ENCODE assay signal across 1 cellular context in the genomic region with DNA sequence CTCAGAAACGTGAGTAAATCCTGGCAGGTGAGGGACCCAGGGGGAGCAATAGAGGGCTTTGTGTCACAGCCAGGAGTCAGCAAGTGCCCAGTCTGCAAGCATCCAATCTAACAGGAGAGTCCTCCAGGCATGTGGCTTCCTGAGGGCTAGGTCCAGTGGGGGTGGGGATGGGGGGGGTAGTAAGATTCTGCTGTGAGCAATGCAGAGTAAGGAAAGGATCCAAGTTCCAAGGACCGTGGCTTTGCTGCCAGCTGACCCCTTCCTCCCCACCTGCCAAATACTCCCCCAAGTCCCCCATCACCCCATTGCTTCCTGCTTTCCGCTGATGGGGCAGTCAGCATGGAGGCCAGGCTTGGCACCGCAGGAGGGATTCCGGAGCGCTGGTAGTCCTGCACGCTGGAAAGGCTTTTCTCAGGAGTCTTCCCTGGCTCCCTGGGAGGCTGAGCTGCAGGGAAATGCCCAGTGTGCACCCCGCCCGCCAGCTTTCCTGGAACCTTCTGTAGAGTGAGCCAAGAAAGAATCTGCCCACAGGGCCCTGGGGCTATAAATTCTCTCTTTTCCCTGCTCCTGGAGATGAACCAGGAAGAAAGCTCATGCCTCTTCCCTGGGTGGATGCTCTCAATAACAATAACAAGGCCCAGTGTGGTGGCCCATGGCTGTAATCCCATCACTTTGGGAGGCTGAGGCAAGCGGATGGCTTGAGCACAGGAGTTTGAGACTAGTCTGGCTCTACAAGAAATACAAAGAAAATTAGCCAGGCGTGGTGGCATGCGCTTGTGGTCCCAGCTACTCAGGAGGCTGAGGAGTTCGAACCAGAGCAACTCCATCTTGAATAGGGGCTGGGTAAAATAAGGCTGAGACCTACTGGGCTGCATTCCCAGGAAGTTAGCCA.
A peak's percentile ranks its signal among the peaks of the same experiment; 100 is the strongest.
TF ChIP-seq lines count a peak whose summit lies in the region.

No MANE protein-coding gene starts in this region.

TF ChIP-seq in K562, 482 proteins besides CTCF, POLR2A, EP300 and RAD21 (continued from another document and continues in another):
- TF ChIP-seq, protein P1, sequence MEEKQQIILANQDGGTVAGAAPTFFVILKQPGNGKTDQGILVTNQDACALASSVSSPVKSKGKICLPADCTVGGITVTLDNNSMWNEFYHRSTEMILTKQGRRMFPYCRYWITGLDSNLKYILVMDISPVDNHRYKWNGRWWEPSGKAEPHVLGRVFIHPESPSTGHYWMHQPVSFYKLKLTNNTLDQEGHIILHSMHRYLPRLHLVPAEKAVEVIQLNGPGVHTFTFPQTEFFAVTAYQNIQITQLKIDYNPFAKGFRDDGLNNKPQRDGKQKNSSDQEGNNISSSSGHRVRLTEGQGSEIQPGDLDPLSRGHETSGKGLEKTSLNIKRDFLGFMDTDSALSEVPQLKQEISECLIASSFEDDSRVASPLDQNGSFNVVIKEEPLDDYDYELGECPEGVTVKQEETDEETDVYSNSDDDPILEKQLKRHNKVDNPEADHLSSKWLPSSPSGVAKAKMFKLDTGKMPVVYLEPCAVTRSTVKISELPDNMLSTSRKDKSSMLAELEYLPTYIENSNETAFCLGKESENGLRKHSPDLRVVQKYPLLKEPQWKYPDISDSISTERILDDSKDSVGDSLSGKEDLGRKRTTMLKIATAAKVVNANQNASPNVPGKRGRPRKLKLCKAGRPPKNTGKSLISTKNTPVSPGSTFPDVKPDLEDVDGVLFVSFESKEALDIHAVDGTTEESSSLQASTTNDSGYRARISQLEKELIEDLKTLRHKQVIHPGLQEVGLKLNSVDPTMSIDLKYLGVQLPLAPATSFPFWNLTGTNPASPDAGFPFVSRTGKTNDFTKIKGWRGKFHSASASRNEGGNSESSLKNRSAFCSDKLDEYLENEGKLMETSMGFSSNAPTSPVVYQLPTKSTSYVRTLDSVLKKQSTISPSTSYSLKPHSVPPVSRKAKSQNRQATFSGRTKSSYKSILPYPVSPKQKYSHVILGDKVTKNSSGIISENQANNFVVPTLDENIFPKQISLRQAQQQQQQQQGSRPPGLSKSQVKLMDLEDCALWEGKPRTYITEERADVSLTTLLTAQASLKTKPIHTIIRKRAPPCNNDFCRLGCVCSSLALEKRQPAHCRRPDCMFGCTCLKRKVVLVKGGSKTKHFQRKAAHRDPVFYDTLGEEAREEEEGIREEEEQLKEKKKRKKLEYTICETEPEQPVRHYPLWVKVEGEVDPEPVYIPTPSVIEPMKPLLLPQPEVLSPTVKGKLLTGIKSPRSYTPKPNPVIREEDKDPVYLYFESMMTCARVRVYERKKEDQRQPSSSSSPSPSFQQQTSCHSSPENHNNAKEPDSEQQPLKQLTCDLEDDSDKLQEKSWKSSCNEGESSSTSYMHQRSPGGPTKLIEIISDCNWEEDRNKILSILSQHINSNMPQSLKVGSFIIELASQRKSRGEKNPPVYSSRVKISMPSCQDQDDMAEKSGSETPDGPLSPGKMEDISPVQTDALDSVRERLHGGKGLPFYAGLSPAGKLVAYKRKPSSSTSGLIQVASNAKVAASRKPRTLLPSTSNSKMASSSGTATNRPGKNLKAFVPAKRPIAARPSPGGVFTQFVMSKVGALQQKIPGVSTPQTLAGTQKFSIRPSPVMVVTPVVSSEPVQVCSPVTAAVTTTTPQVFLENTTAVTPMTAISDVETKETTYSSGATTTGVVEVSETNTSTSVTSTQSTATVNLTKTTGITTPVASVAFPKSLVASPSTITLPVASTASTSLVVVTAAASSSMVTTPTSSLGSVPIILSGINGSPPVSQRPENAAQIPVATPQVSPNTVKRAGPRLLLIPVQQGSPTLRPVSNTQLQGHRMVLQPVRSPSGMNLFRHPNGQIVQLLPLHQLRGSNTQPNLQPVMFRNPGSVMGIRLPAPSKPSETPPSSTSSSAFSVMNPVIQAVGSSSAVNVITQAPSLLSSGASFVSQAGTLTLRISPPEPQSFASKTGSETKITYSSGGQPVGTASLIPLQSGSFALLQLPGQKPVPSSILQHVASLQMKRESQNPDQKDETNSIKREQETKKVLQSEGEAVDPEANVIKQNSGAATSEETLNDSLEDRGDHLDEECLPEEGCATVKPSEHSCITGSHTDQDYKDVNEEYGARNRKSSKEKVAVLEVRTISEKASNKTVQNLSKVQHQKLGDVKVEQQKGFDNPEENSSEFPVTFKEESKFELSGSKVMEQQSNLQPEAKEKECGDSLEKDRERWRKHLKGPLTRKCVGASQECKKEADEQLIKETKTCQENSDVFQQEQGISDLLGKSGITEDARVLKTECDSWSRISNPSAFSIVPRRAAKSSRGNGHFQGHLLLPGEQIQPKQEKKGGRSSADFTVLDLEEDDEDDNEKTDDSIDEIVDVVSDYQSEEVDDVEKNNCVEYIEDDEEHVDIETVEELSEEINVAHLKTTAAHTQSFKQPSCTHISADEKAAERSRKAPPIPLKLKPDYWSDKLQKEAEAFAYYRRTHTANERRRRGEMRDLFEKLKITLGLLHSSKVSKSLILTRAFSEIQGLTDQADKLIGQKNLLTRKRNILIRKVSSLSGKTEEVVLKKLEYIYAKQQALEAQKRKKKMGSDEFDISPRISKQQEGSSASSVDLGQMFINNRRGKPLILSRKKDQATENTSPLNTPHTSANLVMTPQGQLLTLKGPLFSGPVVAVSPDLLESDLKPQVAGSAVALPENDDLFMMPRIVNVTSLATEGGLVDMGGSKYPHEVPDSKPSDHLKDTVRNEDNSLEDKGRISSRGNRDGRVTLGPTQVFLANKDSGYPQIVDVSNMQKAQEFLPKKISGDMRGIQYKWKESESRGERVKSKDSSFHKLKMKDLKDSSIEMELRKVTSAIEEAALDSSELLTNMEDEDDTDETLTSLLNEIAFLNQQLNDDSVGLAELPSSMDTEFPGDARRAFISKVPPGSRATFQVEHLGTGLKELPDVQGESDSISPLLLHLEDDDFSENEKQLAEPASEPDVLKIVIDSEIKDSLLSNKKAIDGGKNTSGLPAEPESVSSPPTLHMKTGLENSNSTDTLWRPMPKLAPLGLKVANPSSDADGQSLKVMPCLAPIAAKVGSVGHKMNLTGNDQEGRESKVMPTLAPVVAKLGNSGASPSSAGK (IDR thresholded peaks at IDR 0.05): no peak
- TF ChIP-seq ZNF24 (IDR thresholded peaks at IDR 0.05) (no peak), ZNF431 (CRISPR knock-in tag; IDR thresholded peaks at IDR 0.05) (no peak), TEAD1 (CRISPR knock-in tag; IDR thresholded peaks at IDR 0.05) (peak in 1 of 2 experiments; percentile 91; a peak in 2 of 4 replicates), POLR2G (IDR thresholded peaks at IDR 0.05; ENCODE audit: low read depth, low read length) (no peak), ZNF121 (CRISPR knock-in tag; conservative IDR thresholded peaks at IDR 0.05) (no peak), POLR2AphosphoS5 (IDR thresholded peaks at IDR 0.05; ENCODE audit: control insufficient read depth, insufficient read depth, low read depth, low read length) (no peak), ZNF232 (CRISPR knock-in tag; IDR thresholded peaks at IDR 0.05) (no peak), FUS (optimal IDR thresholded peaks at IDR 0.05; ENCODE audit: low read depth, low read length) (no peak), ZNF347 (CRISPR knock-in tag; IDR thresholded peaks at IDR 0.05; ENCODE audit: low read depth) (no peak), ZNF175 (CRISPR knock-in tag; IDR thresholded peaks at IDR 0.05; ENCODE audit: low read depth) (peak; percentile 91; the same call in 1 of the 2 replicates), RBM25 (IDR thresholded peaks at IDR 0.05; ENCODE audit: low read depth, low read length, severe bottlenecking) (no peak), HDAC2 (IDR thresholded peaks at IDR 0.05) (no peak), RFX1 (IDR thresholded peaks at IDR 0.05) (no peak), ATF7 (IDR thresholded peaks at IDR 0.05) (no peak), CCNT2 (IDR thresholded peaks at IDR 0.05; ENCODE audit: borderline replicate concordance, extremely low read depth, insufficient read length, low read depth, low read length) (no peak), HOXB6 (CRISPR knock-in tag; IDR thresholded peaks at IDR 0.05; ENCODE audit: borderline replicate concordance) (0 out of 2 replicates have a peak, but pooled peaks have one; percentile 31), SAP30 (IDR thresholded peaks at IDR 0.05; ENCODE audit: borderline replicate concordance, insufficient read depth, low read depth, low read length, poor library complexity, severe bottlenecking) (no peak), NFIC (IDR thresholded peaks at IDR 0.05) (no peak), CEBPB (tag; IDR thresholded peaks at IDR 0.05) (no peak), POLR2B (IDR thresholded peaks at IDR 0.05; ENCODE audit: low read depth, partially characterized antibody) (no peak), ZFX (CRISPR knock-in tag; IDR thresholded peaks at IDR 0.05) (no peak), ZNF184 (CRISPR knock-in tag; IDR thresholded peaks at IDR 0.05) (no peak), CC2D1A (IDR thresholded peaks at IDR 0.05) (no peak), CHD1 (IDR thresholded peaks at IDR 0.05; ENCODE audit: low read length) (no peak), PYGO2 (tag; IDR thresholded peaks at IDR 0.05) (peak; percentile 89), MIER1 (IDR thresholded peaks at IDR 0.05; ENCODE audit: low read depth) (no peak)
- TF ChIP-seq, protein P2, sequence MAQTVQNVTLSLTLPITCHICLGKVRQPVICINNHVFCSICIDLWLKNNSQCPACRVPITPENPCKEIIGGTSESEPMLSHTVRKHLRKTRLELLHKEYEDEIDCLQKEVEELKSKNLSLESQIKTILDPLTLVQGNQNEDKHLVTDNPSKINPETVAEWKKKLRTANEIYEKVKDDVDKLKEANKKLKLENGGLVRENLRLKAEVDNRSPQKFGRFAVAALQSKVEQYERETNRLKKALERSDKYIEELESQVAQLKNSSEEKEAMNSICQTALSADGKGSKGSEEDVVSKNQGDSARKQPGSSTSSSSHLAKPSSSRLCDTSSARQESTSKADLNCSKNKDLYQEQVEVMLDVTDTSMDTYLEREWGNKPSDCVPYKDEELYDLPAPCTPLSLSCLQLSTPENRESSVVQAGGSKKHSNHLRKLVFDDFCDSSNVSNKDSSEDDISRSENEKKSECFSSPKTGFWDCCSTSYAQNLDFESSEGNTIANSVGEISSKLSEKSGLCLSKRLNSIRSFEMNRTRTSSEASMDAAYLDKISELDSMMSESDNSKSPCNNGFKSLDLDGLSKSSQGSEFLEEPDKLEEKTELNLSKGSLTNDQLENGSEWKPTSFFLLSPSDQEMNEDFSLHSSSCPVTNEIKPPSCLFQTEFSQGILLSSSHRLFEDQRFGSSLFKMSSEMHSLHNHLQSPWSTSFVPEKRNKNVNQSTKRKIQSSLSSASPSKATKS (CRISPR knock-in tag; IDR thresholded peaks at IDR 0.05): no peak
- TF ChIP-seq, protein P3, sequence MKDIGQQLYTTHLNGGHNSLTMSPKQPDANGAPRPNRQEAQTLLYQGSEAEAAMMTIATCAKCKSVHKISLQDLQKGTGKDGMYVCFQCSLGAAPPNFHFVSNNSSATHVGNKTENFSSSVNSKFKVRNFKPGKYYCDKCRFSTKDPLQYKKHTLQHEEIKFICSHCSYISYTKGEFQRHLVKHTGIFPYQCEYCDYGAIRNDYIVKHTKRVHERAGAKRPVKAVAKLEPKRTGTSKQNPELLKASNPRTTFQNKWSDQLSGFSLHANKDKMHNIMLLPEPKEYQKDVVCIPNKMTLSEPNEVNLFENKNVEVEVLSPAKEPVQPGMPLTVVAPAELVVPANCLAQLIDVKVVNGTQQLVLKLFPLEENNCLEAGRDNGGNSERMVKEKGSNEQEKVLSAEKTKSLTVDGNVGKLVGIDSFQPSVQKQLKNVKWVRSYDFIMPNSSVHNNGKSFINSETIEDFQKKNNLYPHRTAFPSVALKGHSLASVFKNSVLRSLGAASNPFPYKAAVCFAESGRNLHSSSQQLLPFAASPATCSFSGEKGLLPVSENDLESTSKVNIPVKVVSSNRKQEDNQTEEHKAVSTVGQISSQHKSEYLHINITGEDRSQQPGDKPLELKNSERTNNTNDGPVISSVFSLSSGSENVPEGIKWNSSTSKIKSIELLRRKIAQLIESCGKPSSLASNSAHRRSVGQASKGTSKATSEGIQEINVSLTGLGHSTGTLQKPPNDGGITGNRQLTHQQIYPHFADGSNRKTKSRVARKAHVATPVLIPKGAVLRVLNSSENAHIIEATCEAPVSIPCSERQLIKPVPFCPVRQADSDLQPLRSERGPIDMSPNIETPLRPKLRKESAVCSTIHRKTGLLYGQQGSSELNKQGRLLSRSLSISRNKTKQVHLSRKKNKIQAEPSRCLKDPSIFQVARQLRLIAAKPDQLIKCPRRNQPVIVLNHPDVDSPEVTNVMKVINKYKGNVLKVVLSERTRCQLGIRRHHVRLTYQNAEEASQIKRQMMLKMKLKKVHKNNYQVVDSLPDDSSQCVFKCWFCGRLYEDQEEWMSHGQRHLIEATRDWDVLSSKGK (CRISPR knock-in tag; IDR thresholded peaks at IDR 0.05): no peak
- TF ChIP-seq, protein P4, sequence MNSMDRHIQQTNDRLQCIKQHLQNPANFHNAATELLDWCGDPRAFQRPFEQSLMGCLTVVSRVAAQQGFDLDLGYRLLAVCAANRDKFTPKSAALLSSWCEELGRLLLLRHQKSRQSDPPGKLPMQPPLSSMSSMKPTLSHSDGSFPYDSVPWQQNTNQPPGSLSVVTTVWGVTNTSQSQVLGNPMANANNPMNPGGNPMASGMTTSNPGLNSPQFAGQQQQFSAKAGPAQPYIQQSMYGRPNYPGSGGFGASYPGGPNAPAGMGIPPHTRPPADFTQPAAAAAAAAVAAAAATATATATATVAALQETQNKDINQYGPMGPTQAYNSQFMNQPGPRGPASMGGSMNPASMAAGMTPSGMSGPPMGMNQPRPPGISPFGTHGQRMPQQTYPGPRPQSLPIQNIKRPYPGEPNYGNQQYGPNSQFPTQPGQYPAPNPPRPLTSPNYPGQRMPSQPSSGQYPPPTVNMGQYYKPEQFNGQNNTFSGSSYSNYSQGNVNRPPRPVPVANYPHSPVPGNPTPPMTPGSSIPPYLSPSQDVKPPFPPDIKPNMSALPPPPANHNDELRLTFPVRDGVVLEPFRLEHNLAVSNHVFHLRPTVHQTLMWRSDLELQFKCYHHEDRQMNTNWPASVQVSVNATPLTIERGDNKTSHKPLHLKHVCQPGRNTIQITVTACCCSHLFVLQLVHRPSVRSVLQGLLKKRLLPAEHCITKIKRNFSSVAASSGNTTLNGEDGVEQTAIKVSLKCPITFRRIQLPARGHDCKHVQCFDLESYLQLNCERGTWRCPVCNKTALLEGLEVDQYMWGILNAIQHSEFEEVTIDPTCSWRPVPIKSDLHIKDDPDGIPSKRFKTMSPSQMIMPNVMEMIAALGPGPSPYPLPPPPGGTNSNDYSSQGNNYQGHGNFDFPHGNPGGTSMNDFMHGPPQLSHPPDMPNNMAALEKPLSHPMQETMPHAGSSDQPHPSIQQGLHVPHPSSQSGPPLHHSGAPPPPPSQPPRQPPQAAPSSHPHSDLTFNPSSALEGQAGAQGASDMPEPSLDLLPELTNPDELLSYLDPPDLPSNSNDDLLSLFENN (IDR thresholded peaks at IDR 0.05; ENCODE audit: low read depth in 2 of 2, low read length in 2 of 2): no peak
- TF ChIP-seq, protein P5, sequence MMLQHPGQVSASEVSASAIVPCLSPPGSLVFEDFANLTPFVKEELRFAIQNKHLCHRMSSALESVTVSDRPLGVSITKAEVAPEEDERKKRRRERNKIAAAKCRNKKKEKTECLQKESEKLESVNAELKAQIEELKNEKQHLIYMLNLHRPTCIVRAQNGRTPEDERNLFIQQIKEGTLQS (IDR thresholded peaks at IDR 0.05): no peak
- TF ChIP-seq, protein P5 (CRISPR knock-in tag; conservative IDR thresholded peaks at IDR 0.05): no peak
- TF ChIP-seq, protein P6, sequence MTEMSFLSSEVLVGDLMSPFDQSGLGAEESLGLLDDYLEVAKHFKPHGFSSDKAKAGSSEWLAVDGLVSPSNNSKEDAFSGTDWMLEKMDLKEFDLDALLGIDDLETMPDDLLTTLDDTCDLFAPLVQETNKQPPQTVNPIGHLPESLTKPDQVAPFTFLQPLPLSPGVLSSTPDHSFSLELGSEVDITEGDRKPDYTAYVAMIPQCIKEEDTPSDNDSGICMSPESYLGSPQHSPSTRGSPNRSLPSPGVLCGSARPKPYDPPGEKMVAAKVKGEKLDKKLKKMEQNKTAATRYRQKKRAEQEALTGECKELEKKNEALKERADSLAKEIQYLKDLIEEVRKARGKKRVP (CRISPR knock-in tag; IDR thresholded peaks at IDR 0.05): peak; percentile 73
